In the genomic region with DNA sequence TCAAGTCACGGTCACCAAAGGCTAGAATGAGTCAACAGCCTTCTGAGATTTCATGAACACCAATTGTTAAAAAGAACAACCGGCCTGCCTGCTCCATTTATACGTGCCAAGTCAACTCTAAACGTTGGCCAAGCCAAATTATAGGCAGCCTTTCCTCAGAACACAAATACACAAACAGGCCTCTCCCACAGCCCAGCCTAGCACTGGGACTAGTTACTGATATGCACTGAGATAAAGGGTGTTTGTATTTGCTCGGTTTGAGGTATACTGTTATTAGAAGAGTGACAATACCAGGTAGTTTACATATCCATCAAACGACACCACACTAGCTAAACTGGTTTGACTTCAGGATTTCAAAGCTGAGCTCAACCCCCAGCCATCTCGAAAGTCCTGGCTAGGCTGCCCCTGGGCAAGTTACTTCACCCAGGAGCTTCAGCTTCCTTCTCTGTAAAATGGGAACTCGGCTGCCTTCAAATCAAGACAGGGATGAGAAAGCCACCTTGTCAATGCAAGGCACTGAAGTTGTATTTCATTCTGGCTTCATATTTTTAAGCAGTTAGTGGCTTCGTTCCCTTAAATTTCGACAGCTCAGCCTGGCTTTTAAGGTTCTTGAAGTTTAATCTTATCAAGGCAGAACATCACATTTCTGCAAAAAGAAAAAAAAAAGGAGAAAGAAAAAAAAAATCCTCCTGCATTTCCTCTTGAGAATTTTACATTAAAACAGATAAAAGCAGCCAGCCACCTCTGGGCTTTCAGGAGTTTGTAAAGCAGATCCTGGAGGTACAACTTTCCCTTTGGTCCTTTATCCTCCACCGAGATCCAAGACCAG, we compare ENCODE assay signal across 8 cellular contexts. TPM values are rescaled to one million over a fixed set of nuclear protein-coding genes. Genes with fewer than 3 reads are reported as not detected.
A peak's percentile ranks its signal among the peaks of the same experiment; 100 is the strongest.
DNase-seq lines count a peak whose midpoint lies in the region; ATAC-seq and TF ChIP-seq lines count a peak whose summit lies in the region.

No MANE protein-coding gene starts in this region.

- TF ChIP-seq POLR2A in vagina (IDR thresholded peaks at IDR 0.05) = no peak

- H3K27me3 Mint-ChIP-seq in activated T-cell treated with anti-CD3 and anti-CD28 coated beads, Interleukin-2, amount 50 U/mL, for 72 hours (ENCODE audit: low read depth) = no peaks in the 10 kb centered on the region
- peaks cover 4% of the 10 kb centered on the region for H3K27me3 Mint-ChIP-seq in HFFc6 (ENCODE audit: insufficient read depth)

- H3K36me3 Mint-ChIP-seq in activated T-cell treated with anti-CD3 and anti-CD28 coated beads, Interleukin-2, amount 50 U/mL, for 72 hours (ENCODE audit: insufficient read depth in 2 of 2) = peaks cover 13 to 24% of the 10 kb centered on the region in 2 donors
- H3K36me3 Mint-ChIP-seq in HFFc6 (ENCODE audit: low read depth) = peaks cover 22% of the 10 kb centered on the region

- no peak for TF ChIP-seq CTCF in vagina (IDR thresholded peaks at IDR 0.05)
- TF ChIP-seq CTCF in left lung (IDR thresholded peaks at IDR 0.05) = no peak
- TF ChIP-seq CTCF in HFFc6 (IDR thresholded peaks at IDR 0.05) = no peak

- peak overlapping the region; percentile 65 to 95 for H3K4me3 Mint-ChIP-seq in activated T-cell treated with anti-CD3 and anti-CD28 coated beads, Interleukin-2, amount 50 U/mL, for 72 hours
- H3K4me3 Mint-ChIP-seq in HFFc6 = no peak overlapping the region

- H3K27ac ChIP-seq in vagina (peak overlapping the region; percentile 30), left lung (no peak overlapping the region)

- peak; percentile 20 for DNase-seq in stimulated activated CD4-positive, alpha-beta T cell treated with anti-CD3 and anti-CD28 coated beads, Interleukin-15, amount 100 ng/mL, for 24 hours
- DNase-seq in stimulated activated CD4-positive, alpha-beta T cell treated with anti-CD3 and anti-CD28 coated beads, Interleukin-2, amount 100 ng/mL, for 48 hours = no peak
- peak in 1 of 2 donors; percentile 41 for DNase-seq in activated T-cell treated with anti-CD3 and anti-CD28 coated beads, Interleukin-2, amount 50 U/mL, for 72 hours
- no peak for DNase-seq in left lobe of liver (ENCODE audit: low spot score)
- no peak for DNase-seq in vagina (ENCODE audit: extremely low spot score in 2 of 2)
- no peak for DNase-seq in left lung
- DNase-seq in HFFc6 = no peak

- H3K27me3 ChIP-seq in vagina (no peaks in the 10 kb centered on the region), left lung (no peaks in the 10 kb centered on the region)

- H3K4me1 ChIP-seq in vagina (peaks cover 78% of the 10 kb centered on the region), left lung (peaks cover 60 to 81% of the 10 kb centered on the region in 2 donors)

- peak overlapping the region; percentile 9 to 93 for H3K4me3 ChIP-seq in vagina
- peak overlapping the region in 1 of 2 donors; percentile 94 for H3K4me3 ChIP-seq in left lung

- no peaks in the 10 kb centered on the region for H3K9me3 ChIP-seq in vagina
- no peaks in the 10 kb centered on the region for H3K9me3 ChIP-seq in left lung

- H3K36me3 ChIP-seq in vagina = peaks cover 0 to 9% of the 10 kb centered on the region in 2 donors
- peaks cover 0 to 45% of the 10 kb centered on the region in 2 donors for H3K36me3 ChIP-seq in left lung

- ATAC-seq in activated T-cell treated with anti-CD3 and anti-CD28 coated beads, Interleukin-2, amount 50 U/mL, for 72 hours (replicated peaks in 1 of 2) = peak in 1 of 2 donors; percentile 3
- peak; percentile 20 for ATAC-seq in left lobe of liver
- ATAC-seq in left lung = no peak
- ATAC-seq in HG02588 (IDR thresholded peaks at IDR 0.05; ENCODE audit: unreplicated experiment) = no peak

- peaks cover 76% of the 10 kb centered on the region for H3K4me1 Mint-ChIP-seq in activated T-cell treated with anti-CD3 and anti-CD28 coated beads, Interleukin-2, amount 50 U/mL, for 72 hours (ENCODE audit: low read depth)
- peaks cover 41% of the 10 kb centered on the region for H3K4me1 Mint-ChIP-seq in HFFc6 (ENCODE audit: low read depth)

- intact Hi-C loops in vagina (cut with DNase I) = loop anchor here (10.0 kb wide), 2 partner anchors 231 to 381 kb away; no protein-coding TSS in a partner anchor
- intact Hi-C loops in left lung (cut with DNase I) = no loop called here

- peak overlapping the region; percentile 20 for H3K27ac Mint-ChIP-seq in activated T-cell treated with anti-CD3 and anti-CD28 coated beads, Interleukin-2, amount 50 U/mL, for 72 hours
- H3K27ac Mint-ChIP-seq in HFFc6 = no peak overlapping the region

- no peaks in the 10 kb centered on the region for H3K9me3 Mint-ChIP-seq in activated T-cell treated with anti-CD3 and anti-CD28 coated beads, Interleukin-2, amount 50 U/mL, for 72 hours
- no peaks in the 10 kb centered on the region for H3K9me3 Mint-ChIP-seq in HFFc6

RNA-seq across cellular contexts. Expression of gene TLE3, which starts 4.0 kb away (rescaled TPM):
- total RNA-seq in activated T-cell treated with anti-CD3 and anti-CD28 coated beads, Interleukin-2, amount 50 U/mL, for 72 hours = 100 to 1,000 TPM in 1 of 2 donors, 10 to 100 TPM in 1; 84.6 to 112 TPM
- total RNA-seq in left lobe of liver (7.0 TPM), vagina (64.6 TPM), left lung (10 to 100 TPM; 48.2 to 69.9 TPM)
- 10 to 100 TPM in 4 of 6 experiments, 1 to 10 TPM in 2; 6.0 to 17.6 (median 13.8) TPM for total RNA-seq in HFFc6 (2021; fragmentation: NEBNext Ultra II Directional; extraction: Animal tissue kit (Norgen Biotek cat#: 25700))
